ENCODE assay signal across 2 cellular contexts in genomic region chr7:26198133-26198780, GRCh38.
TF ChIP-seq lines count a peak whose summit lies in the region.

No MANE protein-coding gene starts in this region.

TF ChIP-seq in A549, 52 proteins besides CTCF, POLR2A, EP300 and RAD21:
- TF ChIP-seq SMC3 (IDR thresholded peaks at IDR 0.05): peak; percentile 54
- 0 out of 2 replicates have a peak, but pooled peaks have one; percentile 5 for TF ChIP-seq KDM5A (IDR thresholded peaks at IDR 0.05)
- TF ChIP-seq NPAS2 (CRISPR knock-in tag; IDR thresholded peaks at IDR 0.05; ENCODE audit: borderline replicate concordance): no peak
- TF ChIP-seq REST (IDR thresholded peaks at IDR 0.05): no peak
- no peak for TF ChIP-seq NFE2L2 (conservative IDR thresholded peaks at IDR 0.05; ENCODE audit: low read length)
- no peak for TF ChIP-seq TP53 (CRISPR knock-in tag; IDR thresholded peaks at IDR 0.05)
- peak; percentile 48; the same call in 1 of the 2 replicates for TF ChIP-seq FOSB (CRISPR knock-in tag; IDR thresholded peaks at IDR 0.05)
- no peak for TF ChIP-seq HEYL (CRISPR knock-in tag; IDR thresholded peaks at IDR 0.05)
- TF ChIP-seq, protein P1, sequence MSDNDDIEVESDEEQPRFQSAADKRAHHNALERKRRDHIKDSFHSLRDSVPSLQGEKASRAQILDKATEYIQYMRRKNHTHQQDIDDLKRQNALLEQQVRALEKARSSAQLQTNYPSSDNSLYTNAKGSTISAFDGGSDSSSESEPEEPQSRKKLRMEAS (IDR thresholded peaks at IDR 0.05): 0 out of 2 replicates have a peak, but pooled peaks have one; percentile 14
- 0 out of 2 replicates have a peak, but pooled peaks have one; percentile 43 for TF ChIP-seq EHF (CRISPR knock-in tag; IDR thresholded peaks at IDR 0.05)
- peak; percentile 18; the same call in 1 of the 2 replicates for TF ChIP-seq RARB (CRISPR knock-in tag; IDR thresholded peaks at IDR 0.05)
- TF ChIP-seq HOXA7 (CRISPR knock-in tag; IDR thresholded peaks at IDR 0.05): peak; percentile 90; the same call in 1 of the 2 replicates

TF ChIP-seq in endothelial cell of umbilical vein, 7 proteins besides CTCF, POLR2A, EP300 and RAD21:
- TF ChIP-seq EZH2 (IDR thresholded peaks at IDR 0.05; ENCODE audit: borderline replicate concordance, low read depth, low read length, severe bottlenecking) (no peak), MYC (IDR thresholded peaks at IDR 0.05; ENCODE audit: low read depth, low read length) (no peak), POLR2AphosphoS5 (IDR thresholded peaks at IDR 0.05; ENCODE audit: insufficient read depth, low read depth, low read length) (no peak), JUN (IDR thresholded peaks at IDR 0.05; ENCODE audit: borderline replicate concordance, insufficient read depth, insufficient read length, low read depth) (no peak), FOS (IDR thresholded peaks at IDR 0.05; ENCODE audit: borderline replicate concordance, insufficient read depth, low read length) (no peak), GATA2 (IDR thresholded peaks at IDR 0.05; ENCODE audit: insufficient read depth, insufficient read length, low read depth, low read length) (no peak)
- TF ChIP-seq, protein P1 (IDR thresholded peaks at IDR 0.05; ENCODE audit: insufficient read depth, insufficient read length): no peak
